In the genomic region with DNA sequence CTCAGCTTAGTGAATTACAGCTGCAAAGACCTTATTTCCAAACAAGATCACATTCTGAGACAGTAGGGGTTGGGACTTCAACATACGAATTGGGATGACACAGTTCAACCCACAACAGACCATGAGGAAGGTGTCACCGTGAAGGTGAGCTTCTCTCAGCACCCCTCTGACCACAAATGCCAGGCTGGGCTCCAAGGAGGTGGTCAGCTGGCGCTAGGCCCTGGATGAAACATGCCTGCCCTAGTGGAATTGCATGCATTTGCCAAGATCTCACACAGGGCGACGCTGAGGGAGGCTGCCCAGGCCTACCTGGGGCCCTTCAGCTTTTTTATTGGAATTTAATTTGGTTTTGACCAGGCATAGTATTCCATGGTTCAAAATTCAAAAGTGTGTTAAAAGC, we compare ENCODE assay signal across 20 cellular contexts. TPM values are rescaled to one million over a fixed set of nuclear protein-coding genes. Genes with fewer than 3 reads are reported as not detected.
DNase-seq lines count a peak whose midpoint lies in the region; ATAC-seq and TF ChIP-seq lines count a peak whose summit lies in the region.
"Had no signal": no experiment of that assay in that cellular context is flagged by ENCODE, and none has a peak within 500 bp of the region (broad histone marks: within the 10 kb centered on the region; RNA-seq: fewer than 3 reads in every experiment).

No MANE protein-coding gene starts in this region.

- H3K27me3 Mint-ChIP-seq in neural progenitor cell (ENCODE audit: insufficient read depth, low read depth), result peaks cover 8% of the 10 kb centered on the region
- peaks cover 41% of the 10 kb centered on the region for H3K27me3 Mint-ChIP-seq in HFFc6 (ENCODE audit: insufficient read depth)

- no peak overlapping the region for H3K9ac ChIP-seq in neural progenitor cell
- H3K9ac ChIP-seq: BLaER1 had no signal

- H3K4me3 Mint-ChIP-seq in neural progenitor cell, result peak overlapping the region; percentile 27
- H3K4me3 Mint-ChIP-seq in HFFc6, result no peak overlapping the region
- H3K4me3 Mint-ChIP-seq: CD14-positive monocyte; CD4-positive, alpha-beta memory T cell had no signal

- DNase-seq in Right ventricle myocardium inferior (ENCODE audit: missing footprints) (peak; percentile 40), left ventricle myocardium inferior (no peak), neural progenitor cell (ENCODE audit: low spot score) (no peak), spleen (peak; percentile 39), esophagus muscularis mucosa (ENCODE audit: extremely low spot score) (no peak), HFFc6 (no peak)
- DNase-seq: 8988T; CD4-positive, alpha-beta memory T cell; DMS153; DMS79; GDM1; HCEC 1CT; IMR-90 had no signal

- H3K36me3 Mint-ChIP-seq in neural progenitor cell (peaks cover 3% of the 10 kb centered on the region), HFFc6 (ENCODE audit: low read depth) (no peaks in the 10 kb centered on the region)
- H3K36me3 Mint-ChIP-seq: CD4-positive, alpha-beta memory T cell had no signal

- H3K4me1 ChIP-seq in left ventricle myocardium inferior, result peaks cover 9% of the 10 kb centered on the region
- peaks cover 14% of the 10 kb centered on the region for H3K4me1 ChIP-seq in neural progenitor cell
- peaks cover 0 to 6% (median 0%) of the 10 kb centered on the region in 6 donors for H3K4me1 ChIP-seq in spleen
- H3K4me1 ChIP-seq in esophagus muscularis mucosa, result peaks cover 4 to 13% (median 12%) of the 10 kb centered on the region in 4 donors

- H3K79me2 ChIP-seq in neural progenitor cell (ENCODE audit: low read depth), result no peaks in the 10 kb centered on the region

- H3K4me2 ChIP-seq in neural progenitor cell, result no peak overlapping the region
- H3K4me2 ChIP-seq: BLaER1 had no signal

- H3K27ac Mint-ChIP-seq in neural progenitor cell (no peak overlapping the region), HFFc6 (no peak overlapping the region)
- H3K27ac Mint-ChIP-seq: CD14-positive monocyte; CD4-positive, alpha-beta memory T cell had no signal

- no peak overlapping the region for H3K27ac ChIP-seq in left ventricle myocardium inferior (replicated peaks)
- H3K27ac ChIP-seq in neural progenitor cell, result no peak overlapping the region
- H3K27ac ChIP-seq in spleen, result no peak overlapping the region
- no peak overlapping the region for H3K27ac ChIP-seq in esophagus muscularis mucosa (replicated peaks in 1 of 4)
- H3K27ac ChIP-seq: BLaER1 had no signal

- TF ChIP-seq POLR2A in spleen (IDR thresholded peaks at IDR 0.05) (no peak), esophagus muscularis mucosa (IDR thresholded peaks at IDR 0.05; ENCODE audit: low read depth) (no peak)

- intact Hi-C loops in Right ventricle myocardium inferior (cut with DNase I) (no loop called here), left ventricle myocardium inferior (cut with micrococcal nuclease) (loop anchor here (10.0 kb wide), 1 partner anchor 262 kb away; no protein-coding TSS in a partner anchor), spleen (cut with DNase I; ENCODE audit: low total_unique reads) (no loop called here), esophagus muscularis mucosa (cut with DNase I) (no loop called here)

- H3K27me3 ChIP-seq in left ventricle myocardium inferior (ENCODE audit: low read depth) (peaks cover 34% of the 10 kb centered on the region), neural progenitor cell (peaks cover 48% of the 10 kb centered on the region), spleen (replicated peaks in 1 of 7) (peaks cover 0 to 50% (median 11%) of the 10 kb centered on the region in 7 donors), esophagus muscularis mucosa (peaks cover 0 to 15% (median 0%) of the 10 kb centered on the region in 4 donors)
- H3K27me3 ChIP-seq: BLaER1 had no signal

- no peak for ATAC-seq in Right ventricle myocardium inferior
- no peak for ATAC-seq in GM21737 (IDR thresholded peaks at IDR 0.05; ENCODE audit: unreplicated experiment)

- H3K9me3 Mint-ChIP-seq in neural progenitor cell (no peaks in the 10 kb centered on the region), HFFc6 (no peaks in the 10 kb centered on the region)
- H3K9me3 Mint-ChIP-seq: CD4-positive, alpha-beta memory T cell had no signal

- H4K20me1 ChIP-seq in neural progenitor cell (ENCODE audit: low read depth), result no peaks in the 10 kb centered on the region
- H4K20me1 ChIP-seq: BLaER1 had no signal

- no peak overlapping the region for H3K4me3 ChIP-seq in left ventricle myocardium inferior
- no peak overlapping the region for H3K4me3 ChIP-seq in neural progenitor cell
- H3K4me3 ChIP-seq in spleen, result no peak overlapping the region
- no peak overlapping the region for H3K4me3 ChIP-seq in esophagus muscularis mucosa
- H3K4me3 ChIP-seq: BLaER1 had no signal

- no peak for TF ChIP-seq EP300 in esophagus muscularis mucosa (IDR thresholded peaks at IDR 0.05)

- H3K36me3 ChIP-seq in left ventricle myocardium inferior (no peaks in the 10 kb centered on the region), neural progenitor cell (no peaks in the 10 kb centered on the region), spleen (no peaks in the 10 kb centered on the region), esophagus muscularis mucosa (no peaks in the 10 kb centered on the region)
- H3K36me3 ChIP-seq: BLaER1 had no signal

- H2AFZ ChIP-seq in neural progenitor cell (replicated peaks), result no peak overlapping the region

- H3F3A ChIP-seq in neural progenitor cell (ENCODE audit: low read depth), result peaks cover 6% of the 10 kb centered on the region

- TF ChIP-seq CTCF in left ventricle myocardium inferior (IDR thresholded peaks at IDR 0.05; ENCODE audit: borderline replicate concordance) (no peak), neural progenitor cell (IDR thresholded peaks at IDR 0.05) (no peak), spleen (IDR thresholded peaks at IDR 0.05 in 8 of 11, conservative IDR thresholded peaks at IDR 0.05 in 3 of 11) (no peak), esophagus muscularis mucosa (IDR thresholded peaks at IDR 0.05) (no peak), HFFc6 (IDR thresholded peaks at IDR 0.05) (no peak)

- H3K4me1 Mint-ChIP-seq in neural progenitor cell (peaks cover 18% of the 10 kb centered on the region), HFFc6 (ENCODE audit: low read depth) (no peaks in the 10 kb centered on the region)
- H3K4me1 Mint-ChIP-seq: CD4-positive, alpha-beta memory T cell had no signal

- H3K9me3 ChIP-seq in left ventricle myocardium inferior (replicated peaks) (no peaks in the 10 kb centered on the region), neural progenitor cell (ENCODE audit: low read depth) (no peaks in the 10 kb centered on the region), spleen (peaks cover 0 to 21% (median 9%) of the 10 kb centered on the region in 8 donors), esophagus muscularis mucosa (no peaks in the 10 kb centered on the region)

- 79 to 93% (median 85%) methylated on average over 5 of the region's 5 CpGs for WGBS in spleen, 5 donors
- WGBS in esophagus muscularis mucosa, result 98% methylated on average over 5 of the region's 5 CpGs

RNA-seq across cellular contexts. Expression of a gene that starts 1.8 kb away (rescaled TPM):
- not detected for total RNA-seq in Right ventricle myocardium inferior
- not detected for total RNA-seq in left ventricle myocardium inferior
- 0.12 TPM in 1 of 2 replicates, not detected in the other for total RNA-seq in neural progenitor cell (ENCODE audit: low replicate concordance)
- not detected for total RNA-seq in spleen
- polyA plus RNA-seq in spleen, result not detected
- not detected for total RNA-seq in esophagus muscularis mucosa
- total RNA-seq in HFFc6 (2021; fragmentation: NEBNext Ultra II Directional; extraction: Animal tissue kit (Norgen Biotek cat#: 25700)), result not detected
- total RNA-seq: A673; CD4-positive, alpha-beta memory T cell; Daoy; H4; IMR-90 had no signal
- polyA plus RNA-seq: AG04450; CD14-positive monocyte; CD4-positive, alpha-beta memory T cell; IMR-90 had no signal

RNA-seq across cellular contexts. Expression of a gene that starts 39.3 kb away (rescaled TPM):
- total RNA-seq in Right ventricle myocardium inferior (33.0 TPM), left ventricle myocardium inferior (44.6 TPM), neural progenitor cell (ENCODE audit: low replicate concordance) (3.3 and 7.2 TPM in 2 replicates), spleen (1 to 10 TPM in 6 of 7 donors, under 1 TPM in 1; 0.57 to 9.5 (median 4.8) TPM), esophagus muscularis mucosa (100 to 1,000 TPM in 2 of 4 donors, 10 to 100 TPM in 2; 84.3 to 208 (median 93.6) TPM)
- 1 to 10 TPM in 2 of 3 donors, under 1 TPM in 1; 0.63 to 3.1 (median 2.4) TPM for polyA plus RNA-seq in spleen
- total RNA-seq in HFFc6 (2021; fragmentation: NEBNext Ultra II Directional; extraction: Animal tissue kit (Norgen Biotek cat#: 25700)), result 1 to 10 TPM in 2 of 6 experiments, under 1 TPM in 4; 0.63 to 1.2 (median 0.81) TPM
- polyA plus RNA-seq: CD14-positive monocyte; CD4-positive, alpha-beta memory T cell had no signal

Comparison
In these comparisons a context has a peak if more than half of its experiments do, and no peak if none do; other contexts are left out.
1. DNase-seq: peak in Right ventricle myocardium inferior (single experiment) and spleen (single experiment); none in left ventricle myocardium inferior (single experiment), neural progenitor cell (single experiment), esophagus muscularis mucosa (single experiment) and HFFc6 (single experiment).